9 cellular contexts compared by ENCODE assay signal in the genomic region with DNA sequence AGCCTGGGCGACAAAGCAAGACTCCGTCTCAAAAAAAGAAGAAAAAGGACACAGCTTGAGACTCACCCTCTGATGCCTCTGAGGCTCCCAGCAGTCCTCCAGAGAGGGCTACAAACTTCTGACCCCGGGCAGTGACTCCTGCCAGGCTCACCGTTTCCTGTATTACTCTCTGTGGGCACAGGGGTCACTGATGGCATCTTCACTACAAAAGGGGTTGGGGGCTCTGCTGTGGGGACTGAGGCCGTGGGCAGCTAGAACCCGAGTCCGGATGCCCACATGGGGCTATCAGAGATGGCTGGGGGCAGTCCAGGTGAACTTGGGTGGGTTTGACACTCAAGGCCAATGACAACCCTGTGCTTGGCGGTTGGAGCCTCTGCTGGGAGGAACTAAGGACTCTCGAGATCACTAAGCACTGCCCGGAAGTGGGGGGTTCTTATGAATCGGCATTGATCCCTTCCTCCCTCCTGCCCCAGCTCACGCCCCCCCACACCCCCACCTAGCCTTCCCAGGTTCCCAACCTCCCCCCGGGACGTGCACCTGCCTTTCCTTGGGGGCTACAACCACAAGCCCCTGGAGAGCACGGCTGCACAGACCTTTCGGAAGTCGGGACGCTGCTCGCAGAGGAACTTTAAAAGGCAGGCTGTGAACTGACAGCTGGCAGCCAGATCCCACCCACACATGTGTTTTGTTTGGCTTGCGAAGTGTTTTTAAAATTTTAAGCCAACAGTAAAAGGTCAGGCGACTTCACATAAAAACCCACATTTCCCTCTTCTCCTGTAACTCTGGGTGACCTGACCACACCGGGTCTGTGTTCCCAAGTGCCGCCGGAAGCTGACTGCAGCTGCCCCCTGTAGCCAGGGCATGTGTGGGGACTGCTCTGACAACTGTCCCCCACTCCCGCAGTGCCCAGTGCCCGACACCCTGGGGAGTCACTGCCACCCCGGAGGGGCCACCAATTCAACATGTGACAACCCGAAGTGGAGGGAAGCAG. TPM values are rescaled to one million over a fixed set of nuclear protein-coding genes. Genes with fewer than 3 reads are reported as not detected.
DNase-seq lines count a peak whose midpoint lies in the region; ATAC-seq and TF ChIP-seq lines count a peak whose summit lies in the region.
"Had no signal": no experiment of that assay in that cellular context is flagged by ENCODE, and none has a peak within 500 bp of the region (broad histone marks: within the 10 kb centered on the region; RNA-seq: fewer than 3 reads in every experiment).

No MANE protein-coding gene starts in this region.

- no TSS peak for BruUV-seq in mammary epithelial cell (replicated peaks; lab: Mats Ljungman, UMichigan)

- intact Hi-C loops in mammary epithelial cell (cut with micrococcal nuclease): no loop called here
- intact Hi-C loops in natural killer cell (cut with micrococcal nuclease): loop anchor here (2.0 kb wide), 1 partner anchor 19 kb away; no protein-coding TSS in a partner anchor

- H3K27me3 ChIP-seq in mammary epithelial cell (ENCODE audit: insufficient read depth, low read length): no peaks in the 10 kb centered on the region
- H3K27me3 ChIP-seq: cardiac muscle cell had no signal

- CTCF ChIA-PET in mammary epithelial cell (lab: Charles Lee; ENCODE audit: low non-redundant PET): no interaction called here

- H3K36me3 Mint-ChIP-seq in natural killer cell: no peaks in the 10 kb centered on the region

- 30% methylated on average over 19 of the region's 28 CpGs for WGBS in mammary epithelial cell (ENCODE audit: low coverage, missing lambda C conversion rate)

- H3K9me3 ChIP-seq in mammary epithelial cell (replicated peaks; ENCODE audit: insufficient read depth, low read length): no peaks in the 10 kb centered on the region

- no peaks in the 10 kb centered on the region for H3K27me3 Mint-ChIP-seq in natural killer cell (ENCODE audit: low read depth in 2 of 2)

- H3K4me1 Mint-ChIP-seq in natural killer cell: peaks cover 57 to 87% of the 10 kb centered on the region in 2 donors

- peak; percentile 59 for ATAC-seq in HG03175 (IDR thresholded peaks at IDR 0.05; ENCODE audit: unreplicated experiment)
- peak in 2 of 3 donors; percentile 2 to 14 for ATAC-seq in natural killer cell
- no peak for ATAC-seq in HG03097 (IDR thresholded peaks at IDR 0.05; ENCODE audit: low FRiP score, unreplicated experiment)
- no peak for ATAC-seq in GM18858 (IDR thresholded peaks at IDR 0.05; ENCODE audit: unreplicated experiment)
- no peak for ATAC-seq in HG02840 (IDR thresholded peaks at IDR 0.05; ENCODE audit: low FRiP score, unreplicated experiment)

- H3K27ac ChIP-seq in mammary epithelial cell (ENCODE audit: insufficient read depth, low read depth, low read length): no peak overlapping the region

- DNase-seq in Daoy (ENCODE audit: low read depth): peak; percentile 63
- no peak for DNase-seq in mammary epithelial cell
- no peak for DNase-seq in natural killer cell
- no peak for DNase-seq in putamen (ENCODE audit: low spot score)

- H3K36me3 ChIP-seq in mammary epithelial cell (ENCODE audit: insufficient read depth, low read length): no peaks in the 10 kb centered on the region
- H3K36me3 ChIP-seq: cardiac muscle cell had no signal

- H3K9me3 Mint-ChIP-seq in natural killer cell: no peaks in the 10 kb centered on the region

- H3K79me2 ChIP-seq in mammary epithelial cell (ENCODE audit: insufficient read depth, low read length): peaks cover 25% of the 10 kb centered on the region

- H3K4me1 ChIP-seq in mammary epithelial cell (ENCODE audit: insufficient read depth, low read length): peaks cover 21% of the 10 kb centered on the region

- H3K9ac ChIP-seq in mammary epithelial cell (ENCODE audit: insufficient read depth, low read length): peak overlapping the region; percentile 17

- peak overlapping the region; percentile 25 for H3K4me2 ChIP-seq in mammary epithelial cell (ENCODE audit: insufficient read depth, low read depth, low read length)

- dilution Hi-C loops in mammary epithelial cell (cut with HindIII; ENCODE audit: low sequenced_read_pairs): no loop called here

- H3K27ac Mint-ChIP-seq in natural killer cell: peak overlapping the region; percentile 75 to 93

- H4K20me1 ChIP-seq in mammary epithelial cell (ENCODE audit: insufficient read depth, low read length): peaks cover 3% of the 10 kb centered on the region

- in situ Hi-C loops in mammary epithelial cell (cut with MboI; ENCODE audit: low sequenced_read_pairs in 2 of 2): no loop called here

- H3K4me3 ChIP-seq in mammary epithelial cell (replicated peaks in 1 of 3; ENCODE audit: insufficient read depth in 1 of 3, low read depth in 2 of 3, low read length in 3 of 3): no peak overlapping the region
- H3K4me3 ChIP-seq: cardiac muscle cell had no signal

- peak overlapping the region; percentile 85 for H3K4me3 Mint-ChIP-seq in natural killer cell

- H2AFZ ChIP-seq in mammary epithelial cell (ENCODE audit: low read depth, low read length): no peak overlapping the region

- TF ChIP-seq CTCF in mammary epithelial cell (conservative IDR thresholded peaks at IDR 0.05 in 1 of 2, IDR thresholded peaks at IDR 0.05 in 1 of 2; ENCODE audit: extremely low read depth in 1 of 2, insufficient read depth in 1 of 2, low read depth in 1 of 2, low read length in 2 of 2) (no peak), natural killer cell (IDR thresholded peaks at IDR 0.05) (no peak)

RNA-seq across cellular contexts. Expression of gene RALGDS, which starts 5.0 kb away (rescaled TPM):
- 21.5 and 21.8 TPM in 2 replicates for total RNA-seq in Daoy (2014; rRNA removed; shearing (Covaris generic))
- total RNA-seq in mammary epithelial cell (10 to 100 TPM; 15.2 to 19.9 TPM), natural killer cell (100 to 1,000 TPM; 206 to 250 (median 208) TPM)
- polyA plus RNA-seq in mammary epithelial cell: 37.8 TPM
- polyA minus RNA-seq in mammary epithelial cell: 35.5 TPM

RNA-seq across cellular contexts. Expression of gene GBGT1, which starts 37.7 kb away (rescaled TPM):
- 6.4 and 13.9 TPM in 2 replicates for total RNA-seq in Daoy (2014; rRNA removed; shearing (Covaris generic))
- total RNA-seq in mammary epithelial cell (1 to 10 TPM in 1 of 2 donors, under 1 TPM in 1; 0.83 to 1.7 TPM), natural killer cell (1 to 10 TPM; 1.4 to 2.2 (median 1.7) TPM)
- polyA plus RNA-seq in mammary epithelial cell: 0.78 TPM
- not detected for polyA minus RNA-seq in mammary epithelial cell

Comparison
In these comparisons a context has a peak if more than half of its experiments do, and no peak if none do; other contexts are left out.
1. ATAC-seq: peak in HG03175 (single experiment) and natural killer cell (2 of 3); none in HG03097 (single experiment), GM18858 (single experiment) and HG02840 (single experiment).